ENCODE assay signal across 1 cellular context in genomic region chr22:19291580-19292261, GRCh38.
A peak's percentile ranks its signal among the peaks of the same experiment; 100 is the strongest.
TF ChIP-seq lines count a peak whose summit lies in the region.

TSS of gene CLTCL1 (minus strand) at chr22:19291719. CDS start at chr22:19291641, 78 bp downstream.

TF ChIP-seq in K562, 482 proteins besides CTCF, POLR2A, EP300 and RAD21 (continued from another document and continues in another):
- TF ChIP-seq E2F8 (IDR thresholded peaks at IDR 0.05; ENCODE audit: low read depth, partially characterized antibody): peak; percentile 85
- peak; percentile 72 for TF ChIP-seq SOX6 (IDR thresholded peaks at IDR 0.05)
- TF ChIP-seq CEBPG (CRISPR knock-in tag; IDR thresholded peaks at IDR 0.05): no peak
- TF ChIP-seq CEBPG (tag; conservative IDR thresholded peaks at IDR 0.05 in 1 of 2, IDR thresholded peaks at IDR 0.05 in 1 of 2): no peak
- peak; percentile 94 for TF ChIP-seq PHF8 (IDR thresholded peaks at IDR 0.05; ENCODE audit: borderline replicate concordance, low read length)
- TF ChIP-seq ZNF79 (CRISPR knock-in tag; IDR thresholded peaks at IDR 0.05; ENCODE audit: low read depth): no peak
- no peak for TF ChIP-seq ZNF354B (CRISPR knock-in tag; IDR thresholded peaks at IDR 0.05)
- peak in 1 of 2 experiments; percentile 40; a peak in 1 of 4 replicates for TF ChIP-seq BCLAF1 (IDR thresholded peaks at IDR 0.05; ENCODE audit: borderline replicate concordance in 1 of 2, control insufficient read depth in 1 of 2, low read depth in 2 of 2, low read length in 1 of 2)
- TF ChIP-seq MAFF (IDR thresholded peaks at IDR 0.05; ENCODE audit: low read length): no peak
- no peak for TF ChIP-seq ARID4B (CRISPR knock-in tag; IDR thresholded peaks at IDR 0.05)
- peak; percentile 67 for TF ChIP-seq ETV1 (tag; conservative IDR thresholded peaks at IDR 0.05; ENCODE audit: low read depth)
- TF ChIP-seq GTF2E2 (tag; IDR thresholded peaks at IDR 0.05): no peak
- peak; percentile 94 for TF ChIP-seq CAMTA2 (CRISPR knock-in tag; conservative IDR thresholded peaks at IDR 0.05)
- no peak for TF ChIP-seq STAT6 (CRISPR knock-in tag; IDR thresholded peaks at IDR 0.05)
- TF ChIP-seq LCOR (CRISPR knock-in tag; IDR thresholded peaks at IDR 0.05): no peak
- TF ChIP-seq TCF7L2 (IDR thresholded peaks at IDR 0.05; ENCODE audit: low read depth, low read length): no peak
- TF ChIP-seq MAZ (CRISPR knock-in tag; conservative IDR thresholded peaks at IDR 0.05 in 1 of 2, IDR thresholded peaks at IDR 0.05 in 1 of 2): peak; percentile 98 to 99
- no peak for TF ChIP-seq TFAP4 (CRISPR knock-in tag; IDR thresholded peaks at IDR 0.05; ENCODE audit: borderline replicate concordance)
- peak in 1 of 2 experiments; percentile 55; a peak in 3 of 4 replicates for TF ChIP-seq TRIM24 (IDR thresholded peaks at IDR 0.05)
- 0 out of 2 replicates have a peak, but pooled peaks have one; percentile 14 for TF ChIP-seq ZNF134 (CRISPR knock-in tag; conservative IDR thresholded peaks at IDR 0.05)
- TF ChIP-seq MTA2 (IDR thresholded peaks at IDR 0.05; ENCODE audit: low read depth): peak; percentile 36; the same call in 1 of the 2 replicates
- no peak for TF ChIP-seq SRSF3 (IDR thresholded peaks at IDR 0.05; ENCODE audit: insufficient read depth, low read length)
- TF ChIP-seq GTF3C2 (IDR thresholded peaks at IDR 0.05; ENCODE audit: borderline replicate concordance, extremely low read depth, insufficient read length): no peak
- TF ChIP-seq NR2C2 (CRISPR knock-in tag; IDR thresholded peaks at IDR 0.05): peak; percentile 87
- TF ChIP-seq NR2C2 (tag; IDR thresholded peaks at IDR 0.05): no peak; the same call in 1 of the 2 replicates
- TF ChIP-seq ZFP36 (IDR thresholded peaks at IDR 0.05; ENCODE audit: low read depth, low read length, partially characterized antibody): no peak
- no peak for TF ChIP-seq NCOA2 (IDR thresholded peaks at IDR 0.05; ENCODE audit: partially characterized antibody in 2 of 2)
- TF ChIP-seq ZNF586 (CRISPR knock-in tag; conservative IDR thresholded peaks at IDR 0.05): no peak; the same call in 1 of the 2 replicates
- TF ChIP-seq MIER1 (IDR thresholded peaks at IDR 0.05; ENCODE audit: low read depth): peak; percentile 80
- TF ChIP-seq ZBTB5 (IDR thresholded peaks at IDR 0.05): no peak; the same call in 1 of the 2 replicates
- peak; percentile 8; the same call in 1 of the 2 replicates for TF ChIP-seq MXI1 (IDR thresholded peaks at IDR 0.05; ENCODE audit: low read depth, low read length)
- TF ChIP-seq RAD51 (IDR thresholded peaks at IDR 0.05; ENCODE audit: borderline replicate concordance, low read depth): peak; percentile 60; the same call in 1 of the 2 replicates
- TF ChIP-seq FOXO4 (CRISPR knock-in tag; IDR thresholded peaks at IDR 0.05): peak; percentile 56
- TF ChIP-seq CHD1 (IDR thresholded peaks at IDR 0.05; ENCODE audit: low read length): peak; percentile 81
- no peak for TF ChIP-seq CCAR2 (IDR thresholded peaks at IDR 0.05; ENCODE audit: low read depth, low read length)
- peak; percentile 74; the same call in 1 of the 2 replicates for TF ChIP-seq DIDO1 (tag; IDR thresholded peaks at IDR 0.05; ENCODE audit: low read depth)
- peak; percentile 73 for TF ChIP-seq ATF3 (IDR thresholded peaks at IDR 0.05)
- peak; percentile 86 for TF ChIP-seq ATF3 (CRISPR knock-in tag; conservative IDR thresholded peaks at IDR 0.05)
